In the genomic region with DNA sequence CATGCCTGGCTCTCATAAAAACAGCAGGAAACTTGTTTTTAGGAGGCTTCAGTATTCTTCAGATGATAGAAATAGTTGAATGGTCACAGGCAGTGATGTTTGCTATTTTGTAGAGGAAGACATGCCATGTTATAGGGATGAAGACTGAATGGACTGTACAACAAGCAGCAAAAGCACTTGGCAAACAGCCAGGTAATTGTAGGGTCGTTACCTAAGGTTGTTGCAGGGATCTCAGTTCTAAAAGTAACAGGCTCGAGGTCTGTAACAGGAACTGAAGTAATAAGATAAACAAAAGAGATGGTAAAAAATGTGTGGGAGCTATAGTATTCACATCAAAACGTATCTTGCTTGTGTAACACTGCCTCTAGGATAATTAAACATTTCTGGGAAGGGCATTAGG, we compare ENCODE assay signal across 21 cellular contexts.
"Had no signal": no experiment of that assay in that cellular context is flagged by ENCODE, and none has a peak within 500 bp of the region (broad histone marks: within the 10 kb centered on the region; RNA-seq: fewer than 3 reads in every experiment).

No MANE protein-coding gene starts in this region.

- DNase-seq: activated CD4-positive, alpha-beta T cell treated with anti-CD3 and anti-CD28 coated beads, Interleukin-2, amount 50 U/mL, for 4 hours; activated CD4-positive, CD25-positive, alpha-beta regulatory T cell treated with anti-CD3 and anti-CD28 coated beads, Interleukin-2, amount 50 U/mL, for 72 hours; activated naive CD4-positive, alpha-beta T cell treated with anti-CD3 and anti-CD28 coated beads, Interleukin-2, amount 50 U/mL, for 16 hours; activated T-cell treated with anti-CD3 and anti-CD28 coated beads, Interleukin-2, amount 50 U/mL, for 1 hour; adrenal gland; body of pancreas; cerebellar nuclear complex; dorsolateral prefrontal cortex; esophagus squamous epithelium; foreskin keratinocyte; heart left ventricle; mesenchymal stem cell; nucleus accumbens; right lobe of liver; spleen; stimulated activated CD4-positive, alpha-beta T cell treated with anti-CD3 and anti-CD28 coated beads, Interleukin-1b, Interleukin-23, amount 100 ng/mL, for 48 hours; T-helper 9 cell; tibial artery had no signal

- ATAC-seq: body of pancreas; foreskin keratinocyte; heart left ventricle; left lobe of liver; natural killer cell treated with Interleukin-12 subunit alpha and Interleukin-12 subunit beta and Interleukin-15 and Interleukin-18, amount 100 ng/mL, for 72 hours; right lobe of liver; stimulated activated memory B cell treated with anti-CD40 and anti-IgM and Interleukin-4, amounts not matched to agents 10 μg/mL and 1 μg/mL and 100 μg/mL, for 72 hours had no signal
